11 cellular contexts compared by ENCODE assay signal in genomic region chr9:123834218-123834906, GRCh38.
A peak's percentile ranks its signal among the peaks of the same experiment; 100 is the strongest.
DNase-seq lines count a peak whose midpoint lies in the region; TF ChIP-seq lines count a peak whose summit lies in the region.
"Had no signal": no experiment of that assay in that cellular context is flagged by ENCODE, and none has a peak within 500 bp of the region (broad histone marks: within the 10 kb centered on the region; RNA-seq: fewer than 3 reads in every experiment).

No MANE protein-coding gene starts in this region.

- peak overlapping the region; percentile 52 for H3K27ac ChIP-seq in neuronal stem cell (replicated peaks; ENCODE audit: low read length)
- H3K27ac ChIP-seq: parathyroid adenoma had no signal

- H3K27ac Mint-ChIP-seq in glutamatergic neuron (ENCODE audit: unreplicated experiment): no peak overlapping the region

- H3K4ac ChIP-seq in neuronal stem cell (ENCODE audit: low read length): no peak overlapping the region

- no peak overlapping the region for H2AFZ ChIP-seq in neuronal stem cell (ENCODE audit: low read length)
- H2AFZ ChIP-seq: parathyroid adenoma had no signal

- H3K36me3 ChIP-seq in neuronal stem cell (replicated peaks in 1 of 2; ENCODE audit: control insufficient read depth in 2 of 2, insufficient read depth in 2 of 2, low read length in 2 of 2): no peaks in the 10 kb centered on the region

- H2BK5ac ChIP-seq in neuronal stem cell (ENCODE audit: low read length): no peak overlapping the region

- H3K4me3 ChIP-seq in NB4 (ENCODE audit: low read depth, low read length) (no peak overlapping the region), choroid plexus epithelial cell (ENCODE audit: low read depth, low read length) (no peak overlapping the region), neuronal stem cell (ENCODE audit: low read length in 2 of 2) (no peak overlapping the region)

- no peaks in the 10 kb centered on the region for H3K27me3 ChIP-seq in neuronal stem cell (ENCODE audit: control insufficient read depth in 3 of 3, insufficient read depth in 3 of 3, low read depth in 1 of 3, low read length in 3 of 3)

- H3K4me1 Mint-ChIP-seq in glutamatergic neuron (ENCODE audit: low read depth, unreplicated experiment): peaks cover 5% of the 10 kb centered on the region

- no peak overlapping the region for H4K91ac ChIP-seq in neuronal stem cell (ENCODE audit: low read depth, low read length, poor library complexity)

- peaks cover 15% of the 10 kb centered on the region for H3K36me3 Mint-ChIP-seq in glutamatergic neuron (ENCODE audit: unreplicated experiment)

- H3K4me2 ChIP-seq in neuronal stem cell (ENCODE audit: insufficient read depth, low read length, poor library complexity, severe bottlenecking): no peak overlapping the region

- peaks cover 5% of the 10 kb centered on the region for H3K79me1 ChIP-seq in neuronal stem cell (ENCODE audit: low read depth, low read length)

- no peak overlapping the region for H3K18ac ChIP-seq in neuronal stem cell (ENCODE audit: low read length)

- no peak overlapping the region for H2BK12ac ChIP-seq in neuronal stem cell (ENCODE audit: low read length)

- no peak overlapping the region for H3K4me3 Mint-ChIP-seq in glutamatergic neuron (ENCODE audit: unreplicated experiment)
- H3K4me3 Mint-ChIP-seq: T-helper 17 cell had no signal

- TF ChIP-seq CTCF in NB4 (IDR thresholded peaks at IDR 0.05; ENCODE audit: low read depth, low read length) (no peak), choroid plexus epithelial cell (conservative IDR thresholded peaks at IDR 0.05; ENCODE audit: low read depth, low read length) (no peak), glutamatergic neuron (IDR thresholded peaks at IDR 0.05; ENCODE audit: partially characterized antibody, unreplicated experiment) (no peak)

- H3K27me3 Mint-ChIP-seq in glutamatergic neuron (ENCODE audit: unreplicated experiment): no peaks in the 10 kb centered on the region
- H3K27me3 Mint-ChIP-seq: T-helper 17 cell had no signal

- H3K9me3 Mint-ChIP-seq in glutamatergic neuron (ENCODE audit: unreplicated experiment): peaks cover 5% of the 10 kb centered on the region

- DNase-seq in EL (peak; percentile 27), NB4 (ENCODE audit: low read depth) (peak; percentile 34), choroid plexus epithelial cell (ENCODE audit: low read depth) (peak; percentile 44), neuronal stem cell (ENCODE audit: low spot score) (peak; percentile 23), HuH-7.5 (ENCODE audit: low spot score) (no peak), putamen (ENCODE audit: low spot score) (no peak), glutamatergic neuron (no peak), NCI-H510A treated with DMSO at 0.1 percent for 48 hours (lab: John Stamatoyannopoulos, UW) (no peak)
- DNase-seq: NK-92 treated with Interleukin-12 subunit alpha and Interleukin-12 subunit beta, amount 100 ng/mL, for 24 hours; T-helper 17 cell had no signal

- peaks cover 5 to 8% of the 10 kb centered on the region in 2 donors for H3K4me1 ChIP-seq in neuronal stem cell (ENCODE audit: control insufficient read depth in 2 of 2, insufficient read depth in 1 of 2, low read depth in 1 of 2, low read length in 2 of 2)
- H3K4me1 ChIP-seq: parathyroid adenoma had no signal

- H2BK15ac ChIP-seq in neuronal stem cell (ENCODE audit: low read length): no peak overlapping the region

- WGBS in neuronal stem cell (ENCODE audit: extremely low coverage in 2 of 2, insufficient read length in 2 of 2, insufficient replicate concordance in 1 of 2), 2 donors: no CpG with 5 or more reads among the region's 7 CpGs

- no peak overlapping the region for H3K14ac ChIP-seq in neuronal stem cell (ENCODE audit: low read length)

- peaks cover 1 to 8% of the 10 kb centered on the region in 2 donors for H3K9me3 ChIP-seq in neuronal stem cell (replicated peaks in 1 of 2; ENCODE audit: control insufficient read depth in 2 of 2, insufficient read depth in 1 of 2, low read depth in 1 of 2, low read length in 2 of 2)

- H2BK120ac ChIP-seq in neuronal stem cell (ENCODE audit: low read depth, low read length): no peak overlapping the region

- no peak for TF ChIP-seq POLR2A in NB4 (IDR thresholded peaks at IDR 0.05; ENCODE audit: extremely low read depth, insufficient read length)

- no peak overlapping the region for H3K23ac ChIP-seq in neuronal stem cell (ENCODE audit: low read depth, low read length, poor library complexity)

- no peak overlapping the region for H2AK5ac ChIP-seq in neuronal stem cell (ENCODE audit: low read depth, low read length)

- no peak overlapping the region for H3K9ac ChIP-seq in neuronal stem cell (ENCODE audit: low read depth, low read length, poor library complexity)
- H3K9ac ChIP-seq: parathyroid adenoma had no signal

- no peak overlapping the region for H4K8ac ChIP-seq in neuronal stem cell (ENCODE audit: low read depth, low read length)

Comparison
In these comparisons a context has a peak if more than half of its experiments do, and no peak if none do; other contexts are left out.
1. DNase-seq: peak in EL (single experiment), NB4 (single experiment), choroid plexus epithelial cell (single experiment) and neuronal stem cell (single experiment); none in HuH-7.5 (single experiment), putamen (single experiment), glutamatergic neuron (single experiment) and NCI-H510A treated with DMSO at 0.1 percent for 48 hours (single experiment).